In genomic region chr2:9142551-9143263, GRCh38 we compare ENCODE assay signal across 1 cellular context.
TF ChIP-seq lines count a peak whose summit lies in the region.

No MANE protein-coding gene starts in this region.

TF ChIP-seq in HepG2, 621 proteins besides CTCF, POLR2A, EP300 and RAD21 (continued from another document and continues in another):
- TF ChIP-seq PCBP1 (IDR thresholded peaks at IDR 0.05; ENCODE audit: borderline replicate concordance, low read depth, low read length) (no peak), ZNF136 (CRISPR knock-in tag; IDR thresholded peaks at IDR 0.05; ENCODE audit: low read depth) (peak; percentile 90; the same call in 1 of the 2 replicates), ZSCAN25 (CRISPR knock-in tag; IDR thresholded peaks at IDR 0.05) (peak; percentile 57; the same call in 1 of the 2 replicates), ZSCAN22 (CRISPR knock-in tag; IDR thresholded peaks at IDR 0.05) (no peak), CEBPG (CRISPR knock-in tag; IDR thresholded peaks at IDR 0.05) (no peak), SMARCE1 (IDR thresholded peaks at IDR 0.05; ENCODE audit: borderline replicate concordance) (no peak), ZBTB42 (CRISPR knock-in tag; IDR thresholded peaks at IDR 0.05) (0 out of 2 replicates have a peak, but pooled peaks have one; percentile 60), ZNF768 (CRISPR knock-in tag; IDR thresholded peaks at IDR 0.05) (no peak), ZSCAN12 (CRISPR knock-in tag; IDR thresholded peaks at IDR 0.05) (no peak), ZNF7 (CRISPR knock-in tag; IDR thresholded peaks at IDR 0.05) (no peak), ZSCAN30 (CRISPR knock-in tag; IDR thresholded peaks at IDR 0.05) (no peak), ZNF644 (CRISPR knock-in tag; IDR thresholded peaks at IDR 0.05; ENCODE audit: low read depth) (no peak), ZNF619 (CRISPR knock-in tag; IDR thresholded peaks at IDR 0.05) (peak; percentile 98), CBX5 (CRISPR knock-in tag; IDR thresholded peaks at IDR 0.05; ENCODE audit: borderline replicate concordance) (no peak), PCBP2 (optimal IDR thresholded peaks at IDR 0.05; ENCODE audit: low read depth, low read length, poor library complexity, severe bottlenecking) (no peak), TAF15 (IDR thresholded peaks at IDR 0.05; ENCODE audit: low read depth, low read length, poor library complexity, severe bottlenecking) (peak; percentile 84), SP4 (CRISPR knock-in tag; IDR thresholded peaks at IDR 0.05) (no peak), ZNF678 (CRISPR knock-in tag; IDR thresholded peaks at IDR 0.05) (no peak), SAFB2 (CRISPR knock-in tag; IDR thresholded peaks at IDR 0.05; ENCODE audit: borderline replicate concordance, low read depth) (no peak), REST (IDR thresholded peaks at IDR 0.05; ENCODE audit: borderline replicate concordance in 1 of 2, low read depth in 1 of 2, low read length in 2 of 2) (no peak), MBD4 (IDR thresholded peaks at IDR 0.05; ENCODE audit: borderline replicate concordance, low read length) (no peak), MYNN (CRISPR knock-in tag; IDR thresholded peaks at IDR 0.05; ENCODE audit: low read depth) (peak; percentile 66; the same call in 1 of the 2 replicates), SMAD1 (CRISPR knock-in tag; IDR thresholded peaks at IDR 0.05; ENCODE audit: borderline replicate concordance, low read depth) (0 out of 2 replicates have a peak, but pooled peaks have one; percentile 42), PITX1 (CRISPR knock-in tag; IDR thresholded peaks at IDR 0.05) (peak; percentile 72; the same call in 1 of the 2 replicates)
- TF ChIP-seq, protein P1, sequence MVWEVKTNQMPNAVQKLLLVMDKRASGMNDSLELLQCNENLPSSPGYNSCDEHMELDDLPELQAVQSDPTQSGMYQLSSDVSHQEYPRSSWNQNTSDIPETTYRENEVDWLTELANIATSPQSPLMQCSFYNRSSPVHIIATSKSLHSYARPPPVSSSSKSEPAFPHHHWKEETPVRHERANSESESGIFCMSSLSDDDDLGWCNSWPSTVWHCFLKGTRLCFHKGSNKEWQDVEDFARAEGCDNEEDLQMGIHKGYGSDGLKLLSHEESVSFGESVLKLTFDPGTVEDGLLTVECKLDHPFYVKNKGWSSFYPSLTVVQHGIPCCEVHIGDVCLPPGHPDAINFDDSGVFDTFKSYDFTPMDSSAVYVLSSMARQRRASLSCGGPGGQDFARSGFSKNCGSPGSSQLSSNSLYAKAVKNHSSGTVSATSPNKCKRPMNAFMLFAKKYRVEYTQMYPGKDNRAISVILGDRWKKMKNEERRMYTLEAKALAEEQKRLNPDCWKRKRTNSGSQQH (CRISPR knock-in tag; IDR thresholded peaks at IDR 0.05; ENCODE audit: low read depth): no peak
- TF ChIP-seq, protein P2, sequence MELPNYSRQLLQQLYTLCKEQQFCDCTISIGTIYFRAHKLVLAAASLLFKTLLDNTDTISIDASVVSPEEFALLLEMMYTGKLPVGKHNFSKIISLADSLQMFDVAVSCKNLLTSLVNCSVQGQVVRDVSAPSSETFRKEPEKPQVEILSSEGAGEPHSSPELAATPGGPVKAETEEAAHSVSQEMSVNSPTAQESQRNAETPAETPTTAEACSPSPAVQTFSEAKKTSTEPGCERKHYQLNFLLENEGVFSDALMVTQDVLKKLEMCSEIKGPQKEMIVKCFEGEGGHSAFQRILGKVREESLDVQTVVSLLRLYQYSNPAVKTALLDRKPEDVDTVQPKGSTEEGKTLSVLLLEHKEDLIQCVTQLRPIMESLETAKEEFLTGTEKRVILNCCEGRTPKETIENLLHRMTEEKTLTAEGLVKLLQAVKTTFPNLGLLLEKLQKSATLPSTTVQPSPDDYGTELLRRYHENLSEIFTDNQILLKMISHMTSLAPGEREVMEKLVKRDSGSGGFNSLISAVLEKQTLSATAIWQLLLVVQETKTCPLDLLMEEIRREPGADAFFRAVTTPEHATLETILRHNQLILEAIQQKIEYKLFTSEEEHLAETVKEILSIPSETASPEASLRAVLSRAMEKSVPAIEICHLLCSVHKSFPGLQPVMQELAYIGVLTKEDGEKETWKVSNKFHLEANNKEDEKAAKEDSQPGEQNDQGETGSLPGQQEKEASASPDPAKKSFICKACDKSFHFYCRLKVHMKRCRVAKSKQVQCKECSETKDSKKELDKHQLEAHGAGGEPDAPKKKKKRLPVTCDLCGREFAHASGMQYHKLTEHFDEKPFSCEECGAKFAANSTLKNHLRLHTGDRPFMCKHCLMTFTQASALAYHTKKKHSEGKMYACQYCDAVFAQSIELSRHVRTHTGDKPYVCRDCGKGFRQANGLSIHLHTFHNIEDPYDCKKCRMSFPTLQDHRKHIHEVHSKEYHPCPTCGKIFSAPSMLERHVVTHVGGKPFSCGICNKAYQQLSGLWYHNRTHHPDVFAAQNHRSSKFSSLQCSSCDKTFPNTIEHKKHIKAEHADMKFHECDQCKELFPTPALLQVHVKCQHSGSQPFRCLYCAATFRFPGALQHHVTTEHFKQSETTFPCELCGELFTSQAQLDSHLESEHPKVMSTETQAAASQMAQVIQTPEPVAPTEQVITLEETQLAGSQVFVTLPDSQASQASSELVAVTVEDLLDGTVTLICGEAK (IDR thresholded peaks at IDR 0.05): no peak
- TF ChIP-seq, protein P2 (CRISPR knock-in tag; IDR thresholded peaks at IDR 0.05): no peak
- TF ChIP-seq, protein P3, sequence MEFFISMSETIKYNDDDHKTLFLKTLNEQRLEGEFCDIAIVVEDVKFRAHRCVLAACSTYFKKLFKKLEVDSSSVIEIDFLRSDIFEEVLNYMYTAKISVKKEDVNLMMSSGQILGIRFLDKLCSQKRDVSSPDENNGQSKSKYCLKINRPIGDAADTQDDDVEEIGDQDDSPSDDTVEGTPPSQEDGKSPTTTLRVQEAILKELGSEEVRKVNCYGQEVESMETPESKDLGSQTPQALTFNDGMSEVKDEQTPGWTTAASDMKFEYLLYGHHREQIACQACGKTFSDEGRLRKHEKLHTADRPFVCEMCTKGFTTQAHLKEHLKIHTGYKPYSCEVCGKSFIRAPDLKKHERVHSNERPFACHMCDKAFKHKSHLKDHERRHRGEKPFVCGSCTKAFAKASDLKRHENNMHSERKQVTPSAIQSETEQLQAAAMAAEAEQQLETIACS (CRISPR knock-in tag; IDR thresholded peaks at IDR 0.05): no peak
- TF ChIP-seq, protein P4, sequence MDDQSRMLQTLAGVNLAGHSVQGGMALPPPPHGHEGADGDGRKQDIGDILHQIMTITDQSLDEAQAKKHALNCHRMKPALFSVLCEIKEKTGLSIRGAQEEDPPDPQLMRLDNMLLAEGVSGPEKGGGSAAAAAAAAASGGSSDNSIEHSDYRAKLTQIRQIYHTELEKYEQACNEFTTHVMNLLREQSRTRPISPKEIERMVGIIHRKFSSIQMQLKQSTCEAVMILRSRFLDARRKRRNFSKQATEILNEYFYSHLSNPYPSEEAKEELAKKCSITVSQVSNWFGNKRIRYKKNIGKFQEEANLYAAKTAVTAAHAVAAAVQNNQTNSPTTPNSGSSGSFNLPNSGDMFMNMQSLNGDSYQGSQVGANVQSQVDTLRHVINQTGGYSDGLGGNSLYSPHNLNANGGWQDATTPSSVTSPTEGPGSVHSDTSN (CRISPR knock-in tag; IDR thresholded peaks at IDR 0.05; ENCODE audit: borderline replicate concordance): no peak
- TF ChIP-seq, protein P5, sequence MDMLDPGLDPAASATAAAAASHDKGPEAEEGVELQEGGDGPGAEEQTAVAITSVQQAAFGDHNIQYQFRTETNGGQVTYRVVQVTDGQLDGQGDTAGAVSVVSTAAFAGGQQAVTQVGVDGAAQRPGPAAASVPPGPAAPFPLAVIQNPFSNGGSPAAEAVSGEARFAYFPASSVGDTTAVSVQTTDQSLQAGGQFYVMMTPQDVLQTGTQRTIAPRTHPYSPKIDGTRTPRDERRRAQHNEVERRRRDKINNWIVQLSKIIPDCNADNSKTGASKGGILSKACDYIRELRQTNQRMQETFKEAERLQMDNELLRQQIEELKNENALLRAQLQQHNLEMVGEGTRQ (IDR thresholded peaks at IDR 0.05; ENCODE audit: low read depth, low read length): no peak
- TF ChIP-seq, protein P5 (CRISPR knock-in tag; IDR thresholded peaks at IDR 0.05; ENCODE audit: borderline replicate concordance): no peak
